In genomic region chr19:9865732-9866627, GRCh38 we compare ENCODE assay signal across 15 cellular contexts. TPM values are rescaled to one million over a fixed set of nuclear protein-coding genes. Genes with fewer than 3 reads are reported as not detected.
DNase-seq lines count a peak whose midpoint lies in the region; ATAC-seq and TF ChIP-seq lines count a peak whose summit lies in the region.
"Had no signal": no experiment of that assay in that cellular context is flagged by ENCODE, and none has a peak within 500 bp of the region (broad histone marks: within the 10 kb centered on the region; RNA-seq: fewer than 3 reads in every experiment).

No MANE protein-coding gene starts in this region.

- H3K4me2 ChIP-seq in smooth muscle cell = no peak overlapping the region

- peak overlapping the region in 3 of 5 experiments; percentile 35 to 61 (median 49) for H3K4me3 Mint-ChIP-seq in brain
- no peak overlapping the region for H3K4me3 Mint-ChIP-seq in stimulated activated effector memory CD8-positive, alpha-beta T cell treated with anti-CD3 and anti-CD28 coated beads, Interleukin-12 subunit alpha, Interleukin-12 subunit beta, amount 100 ng/mL, for 72 hours

- TF ChIP-seq CTCF in brain (conservative IDR thresholded peaks at IDR 0.05) = no peak
- no peak for TF ChIP-seq CTCF in smooth muscle cell (IDR thresholded peaks at IDR 0.05; ENCODE audit: borderline replicate concordance, insufficient read depth, poor library complexity, severe bottlenecking)
- TF ChIP-seq CTCF in transverse colon (IDR thresholded peaks at IDR 0.05) = no peak

- peaks cover 4% of the 10 kb centered on the region for H3K27me3 Mint-ChIP-seq in brain

- ATAC-seq in stimulated activated effector memory CD8-positive, alpha-beta T cell treated with anti-CD3 and anti-CD28 coated beads, Interleukin-12 subunit alpha, Interleukin-12 subunit beta, amount 100 ng/mL, for 72 hours = peak; percentile 84
- ATAC-seq: gastrocnemius medialis, HCT116, psoas muscle, Right ventricle myocardium inferior had no signal

- TF ChIP-seq POLR2A in transverse colon (IDR thresholded peaks at IDR 0.05) = no peak

- H3K9me3 ChIP-seq in smooth muscle cell (replicated peaks; ENCODE audit: low read depth) (no peaks in the 10 kb centered on the region), transverse colon (no peaks in the 10 kb centered on the region)
- H3K9me3 ChIP-seq: gastrocnemius medialis, psoas muscle had no signal

- H3K36me3 ChIP-seq in smooth muscle cell (ENCODE audit: low read depth) = no peaks in the 10 kb centered on the region
- no peaks in the 10 kb centered on the region for H3K36me3 ChIP-seq in transverse colon
- H3K36me3 ChIP-seq: gastrocnemius medialis had no signal

- WGBS in smooth muscle cell (ENCODE audit: low lambda C conversion rate) = 93% methylated on average over 17 of the region's 17 CpGs
- WGBS in transverse colon (ENCODE audit: low coverage in 1 of 2), 2 donors = 84 to 86% methylated on average over 16 to 17 of the region's 17 CpGs

- H3K9me3 Mint-ChIP-seq in brain = no peaks in the 10 kb centered on the region
- no peaks in the 10 kb centered on the region for H3K9me3 Mint-ChIP-seq in stimulated activated effector memory CD8-positive, alpha-beta T cell treated with anti-CD3 and anti-CD28 coated beads, Interleukin-12 subunit alpha, Interleukin-12 subunit beta, amount 100 ng/mL, for 72 hours

- intact Hi-C loops in transverse colon (cut with DNase I; ENCODE audit: low total_unique reads) = no loop called here

- no peaks in the 10 kb centered on the region for H3K79me2 ChIP-seq in smooth muscle cell (ENCODE audit: low read depth)

- H4K20me1 ChIP-seq in smooth muscle cell (ENCODE audit: low read depth) = no peaks in the 10 kb centered on the region

- peaks cover 15% of the 10 kb centered on the region for H3K36me3 Mint-ChIP-seq in brain
- no peaks in the 10 kb centered on the region for H3K36me3 Mint-ChIP-seq in stimulated activated effector memory CD8-positive, alpha-beta T cell treated with anti-CD3 and anti-CD28 coated beads, Interleukin-12 subunit alpha, Interleukin-12 subunit beta, amount 100 ng/mL, for 72 hours

- no peak overlapping the region for H3K4me3 ChIP-seq in smooth muscle cell
- H3K4me3 ChIP-seq in transverse colon = no peak overlapping the region
- H3K4me3 ChIP-seq: gastrocnemius medialis, psoas muscle had no signal

- H2AFZ ChIP-seq in smooth muscle cell (ENCODE audit: low read depth) = no peak overlapping the region

- H3K27ac Mint-ChIP-seq in brain = peak overlapping the region; percentile 37 to 95 (median 61)
- peak overlapping the region; percentile 60 for H3K27ac Mint-ChIP-seq in stimulated activated effector memory CD8-positive, alpha-beta T cell treated with anti-CD3 and anti-CD28 coated beads, Interleukin-12 subunit alpha, Interleukin-12 subunit beta, amount 100 ng/mL, for 72 hours

- H3K4me1 ChIP-seq in smooth muscle cell (ENCODE audit: low read depth) (no peaks in the 10 kb centered on the region), transverse colon (no peaks in the 10 kb centered on the region)
- H3K4me1 ChIP-seq: gastrocnemius medialis, psoas muscle had no signal

- in situ Hi-C loops in transverse colon (cut with MboI; ENCODE audit: low pct_ligation_motif_present in 1 of 4, low pct_unique_long_range_greater_than_20kb in 1 of 4, low sequenced_read_pairs in 3 of 4) = no loop called here

- DNase-seq in activated CD4-positive, alpha-beta T cell treated with anti-CD3 and anti-CD28 coated beads, Interleukin-2, amount 50 U/mL, for 1 hour = peak; percentile 22
- DNase-seq in activated CD4-positive, alpha-beta T cell treated with anti-CD3 and anti-CD28 coated beads for 4 hours = no peak
- DNase-seq in NCI-H69 (lab: John Stamatoyannopoulos, UW) (peak; percentile 89), epidermal melanocyte (ENCODE audit: insufficient read length, low spot score) (no peak), smooth muscle cell (lab: John Stamatoyannopoulos, UW; ENCODE audit: unreplicated experiment) (no peak), transverse colon (no peak)
- no peak for DNase-seq in stimulated activated effector memory CD8-positive, alpha-beta T cell treated with anti-CD3 and anti-CD28 coated beads, Interleukin-12 subunit alpha, Interleukin-12 subunit beta, amount 100 ng/mL, for 72 hours (ENCODE audit: low spot score in 2 of 2)
- DNase-seq: ACHN, cerebellar nuclear complex, gastrocnemius medialis, NCI-H1048, psoas muscle had no signal

- H3K27me3 ChIP-seq in smooth muscle cell (ENCODE audit: low read depth) = no peaks in the 10 kb centered on the region
- no peaks in the 10 kb centered on the region for H3K27me3 ChIP-seq in transverse colon
- H3K27me3 ChIP-seq: gastrocnemius medialis had no signal

- H3F3A ChIP-seq in smooth muscle cell (ENCODE audit: low read depth) = no peaks in the 10 kb centered on the region

- H3K27ac ChIP-seq in smooth muscle cell (ENCODE audit: low read depth) = no peak overlapping the region
- no peak overlapping the region for H3K27ac ChIP-seq in transverse colon
- H3K27ac ChIP-seq: gastrocnemius medialis, psoas muscle had no signal

- H3K9ac ChIP-seq in smooth muscle cell (ENCODE audit: low read depth) = no peak overlapping the region

- TF ChIP-seq EP300 in transverse colon (IDR thresholded peaks at IDR 0.05; ENCODE audit: low read depth) = no peak

- peaks cover 36% of the 10 kb centered on the region for H3K4me1 Mint-ChIP-seq in brain
- peaks cover 42% of the 10 kb centered on the region for H3K4me1 Mint-ChIP-seq in stimulated activated effector memory CD8-positive, alpha-beta T cell treated with anti-CD3 and anti-CD28 coated beads, Interleukin-12 subunit alpha, Interleukin-12 subunit beta, amount 100 ng/mL, for 72 hours

RNA-seq across cellular contexts. Expression of gene PIN1, which starts 30.9 kb away (rescaled TPM):
- 273 TPM for polyA plus RNA-seq in brain (ENCODE audit: insufficient read depth, low read depth, low replicate concordance)
- total RNA-seq in smooth muscle cell = 68.0 and 73.0 TPM in 2 replicates
- polyA plus RNA-seq in smooth muscle cell = 127 and 149 TPM in 2 replicates
- total RNA-seq in transverse colon = 10 to 100 TPM; 22.9 to 82.5 (median 43.7) TPM

RNA-seq across cellular contexts. Expression of gene UBL5, which starts 38.3 kb away (rescaled TPM):
- polyA plus RNA-seq in brain (ENCODE audit: insufficient read depth, low read depth, low replicate concordance) (841 TPM), smooth muscle cell (574 and 631 TPM in 2 replicates)
- total RNA-seq in smooth muscle cell (516 and 848 TPM in 2 replicates), transverse colon (100 to 1,000 TPM in 3 of 4 donors, 10 to 100 TPM in 1; 61.0 to 563 (median 249) TPM)

RNA-seq across cellular contexts. Expression of gene FBXL12, which starts 47.1 kb away (rescaled TPM):
- polyA plus RNA-seq in brain (ENCODE audit: insufficient read depth, low read depth, low replicate concordance) (15.3 TPM), smooth muscle cell (62.5 and 73.5 TPM in 2 replicates)
- total RNA-seq in smooth muscle cell (38.2 and 41.3 TPM in 2 replicates), transverse colon (100 to 1,000 TPM in 2 of 4 donors, 10 to 100 TPM in 2; 32.9 to 184 (median 83.1) TPM)

Comparison
In these comparisons a context has a peak if more than half of its experiments do, and no peak if none do; other contexts are left out.
1. DNase-seq: peak in activated CD4-positive, alpha-beta T cell treated with anti-CD3 and anti-CD28 coated beads, Interleukin-2, amount 50 U/mL, for 1 hour (single experiment) and NCI-H69 (single experiment); none in activated CD4-positive, alpha-beta T cell treated with anti-CD3 and anti-CD28 coated beads for 4 hours (0 of 2), stimulated activated effector memory CD8-positive, alpha-beta T cell treated with anti-CD3 and anti-CD28 coated beads, Interleukin-12 subunit alpha, Interleukin-12 subunit beta, amount 100 ng/mL, for 72 hours (0 of 2), epidermal melanocyte (single experiment), smooth muscle cell (single experiment) and transverse colon (single experiment).